1 cellular context compared by ENCODE assay signal in the genomic region with DNA sequence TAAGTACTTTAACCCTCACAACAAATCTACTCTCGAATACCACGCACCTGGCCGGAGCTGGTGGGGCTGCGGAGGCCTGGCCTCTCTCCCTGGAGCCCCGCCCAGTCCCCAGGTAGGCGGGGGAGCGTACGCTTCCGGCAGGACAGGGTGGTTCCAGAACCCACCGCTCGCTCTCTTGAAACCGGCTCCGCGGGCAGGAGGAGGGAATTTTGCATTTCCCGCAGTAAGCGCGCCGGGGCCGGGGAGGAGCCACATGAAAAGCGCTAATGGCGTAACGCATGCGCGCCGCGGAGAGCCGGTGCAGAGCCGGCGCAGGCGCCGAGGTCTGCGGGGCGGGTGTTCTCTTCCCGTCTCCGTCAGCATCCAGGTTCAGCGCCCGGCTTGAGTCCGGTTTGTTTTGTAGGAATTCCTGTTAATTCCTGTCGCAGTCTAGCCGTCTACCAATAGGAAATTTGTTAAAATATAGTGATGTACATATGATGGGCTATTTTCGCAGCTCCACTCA.
TF ChIP-seq lines count a peak whose summit lies in the region.

No MANE protein-coding gene starts in this region.

TF ChIP-seq in HepG2, 621 proteins besides CTCF, POLR2A, EP300 and RAD21 (continued from another document and continues in another):
- TF ChIP-seq ZNF704 (CRISPR knock-in tag; IDR thresholded peaks at IDR 0.05; ENCODE audit: borderline replicate concordance) = no peak
- no peak for TF ChIP-seq PTBP1 (IDR thresholded peaks at IDR 0.05; ENCODE audit: low read depth, low read length, poor library complexity, severe bottlenecking)
- TF ChIP-seq ZNF546 (CRISPR knock-in tag; conservative IDR thresholded peaks at IDR 0.05) = no peak
- no peak for TF ChIP-seq ZNF3 (CRISPR knock-in tag; IDR thresholded peaks at IDR 0.05)
- no peak for TF ChIP-seq NCOA2 (CRISPR knock-in tag; IDR thresholded peaks at IDR 0.05)
- TF ChIP-seq CCDC6 (CRISPR knock-in tag; IDR thresholded peaks at IDR 0.05) = 0 out of 2 replicates have a peak, but pooled peaks have one; percentile 37
- no peak for TF ChIP-seq SSRP1 (CRISPR knock-in tag; IDR thresholded peaks at IDR 0.05)
- no peak for TF ChIP-seq ZNF224 (CRISPR knock-in tag; IDR thresholded peaks at IDR 0.05)
- no peak for TF ChIP-seq HNRNPL (IDR thresholded peaks at IDR 0.05; ENCODE audit: low read depth, low read length)
- TF ChIP-seq EHMT2 (IDR thresholded peaks at IDR 0.05; ENCODE audit: borderline replicate concordance, low read depth, low read length) = no peak
- TF ChIP-seq RELA (CRISPR knock-in tag; IDR thresholded peaks at IDR 0.05) = no peak
- no peak for TF ChIP-seq ARNT (IDR thresholded peaks at IDR 0.05)
- no peak for TF ChIP-seq ARHGAP35 (CRISPR knock-in tag; IDR thresholded peaks at IDR 0.05; ENCODE audit: borderline replicate concordance)
- TF ChIP-seq FOXM1 (CRISPR knock-in tag; IDR thresholded peaks at IDR 0.05) = no peak
- no peak for TF ChIP-seq GMEB2 (CRISPR knock-in tag; IDR thresholded peaks at IDR 0.05; ENCODE audit: low read depth)
- TF ChIP-seq ZNF503 (CRISPR knock-in tag; IDR thresholded peaks at IDR 0.05) = no peak
- TF ChIP-seq MEIS1 (CRISPR knock-in tag; IDR thresholded peaks at IDR 0.05; ENCODE audit: borderline replicate concordance) = no peak
- TF ChIP-seq ZNF567 (CRISPR knock-in tag; IDR thresholded peaks at IDR 0.05; ENCODE audit: borderline replicate concordance) = no peak
- TF ChIP-seq MLXIP (CRISPR knock-in tag; IDR thresholded peaks at IDR 0.05; ENCODE audit: borderline replicate concordance) = no peak
- TF ChIP-seq, protein P1, sequence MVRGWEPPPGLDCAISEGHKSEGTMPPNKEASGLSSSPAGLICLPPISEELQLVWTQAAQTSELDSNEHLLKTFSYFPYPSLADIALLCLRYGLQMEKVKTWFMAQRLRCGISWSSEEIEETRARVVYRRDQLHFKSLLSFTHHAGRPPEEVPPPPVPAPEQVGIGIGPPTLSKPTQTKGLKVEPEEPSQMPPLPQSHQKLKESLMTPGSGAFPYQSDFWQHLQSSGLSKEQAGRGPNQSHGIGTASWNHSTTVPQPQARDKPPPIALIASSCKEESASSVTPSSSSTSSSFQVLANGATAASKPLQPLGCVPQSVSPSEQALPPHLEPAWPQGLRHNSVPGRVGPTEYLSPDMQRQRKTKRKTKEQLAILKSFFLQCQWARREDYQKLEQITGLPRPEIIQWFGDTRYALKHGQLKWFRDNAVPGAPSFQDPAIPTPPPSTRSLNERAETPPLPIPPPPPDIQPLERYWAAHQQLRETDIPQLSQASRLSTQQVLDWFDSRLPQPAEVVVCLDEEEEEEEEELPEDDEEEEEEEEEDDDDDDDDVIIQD (CRISPR knock-in tag; IDR thresholded peaks at IDR 0.05; ENCODE audit: low read depth) = no peak
- TF ChIP-seq HNF4A (CRISPR knock-in tag; IDR thresholded peaks at IDR 0.05) = no peak
- TF ChIP-seq, protein P2, sequence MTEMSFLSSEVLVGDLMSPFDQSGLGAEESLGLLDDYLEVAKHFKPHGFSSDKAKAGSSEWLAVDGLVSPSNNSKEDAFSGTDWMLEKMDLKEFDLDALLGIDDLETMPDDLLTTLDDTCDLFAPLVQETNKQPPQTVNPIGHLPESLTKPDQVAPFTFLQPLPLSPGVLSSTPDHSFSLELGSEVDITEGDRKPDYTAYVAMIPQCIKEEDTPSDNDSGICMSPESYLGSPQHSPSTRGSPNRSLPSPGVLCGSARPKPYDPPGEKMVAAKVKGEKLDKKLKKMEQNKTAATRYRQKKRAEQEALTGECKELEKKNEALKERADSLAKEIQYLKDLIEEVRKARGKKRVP (CRISPR knock-in tag; IDR thresholded peaks at IDR 0.05) = no peak
- TF ChIP-seq ELF4 (CRISPR knock-in tag; IDR thresholded peaks at IDR 0.05; ENCODE audit: borderline replicate concordance) = no peak
- TF ChIP-seq SMAD9 (CRISPR knock-in tag; IDR thresholded peaks at IDR 0.05) = no peak
- TF ChIP-seq ZNF460 (CRISPR knock-in tag; IDR thresholded peaks at IDR 0.05; ENCODE audit: borderline replicate concordance) = no peak
- no peak for TF ChIP-seq ZNF513 (CRISPR knock-in tag; conservative IDR thresholded peaks at IDR 0.05)
- no peak for TF ChIP-seq KDM5A (IDR thresholded peaks at IDR 0.05; ENCODE audit: borderline replicate concordance, low read length)
- TF ChIP-seq NFIC (IDR thresholded peaks at IDR 0.05; ENCODE audit: low read length) = no peak
- TF ChIP-seq CEBPB (IDR thresholded peaks at IDR 0.05; ENCODE audit: borderline replicate concordance, low read depth, low read length) = no peak
- peak; percentile 43; the same call in 1 of the 2 replicates for TF ChIP-seq SP4 (CRISPR knock-in tag; IDR thresholded peaks at IDR 0.05)
- no peak for TF ChIP-seq ZNF652 (CRISPR knock-in tag; IDR thresholded peaks at IDR 0.05; ENCODE audit: borderline replicate concordance, low read depth)
- no peak for TF ChIP-seq ATF2 (CRISPR knock-in tag; IDR thresholded peaks at IDR 0.05)
- no peak for TF ChIP-seq KLF15 (CRISPR knock-in tag; IDR thresholded peaks at IDR 0.05; ENCODE audit: borderline replicate concordance)
- TF ChIP-seq SALL1 (CRISPR knock-in tag; IDR thresholded peaks at IDR 0.05) = peak; percentile 33; the same call in 1 of the 2 replicates
- no peak for TF ChIP-seq ZNF598 (CRISPR knock-in tag; IDR thresholded peaks at IDR 0.05; ENCODE audit: borderline replicate concordance)
- TF ChIP-seq BORCS8-MEF2B (CRISPR knock-in tag; IDR thresholded peaks at IDR 0.05) = no peak; the same call in 1 of the 2 replicates
- TF ChIP-seq, protein P3, sequence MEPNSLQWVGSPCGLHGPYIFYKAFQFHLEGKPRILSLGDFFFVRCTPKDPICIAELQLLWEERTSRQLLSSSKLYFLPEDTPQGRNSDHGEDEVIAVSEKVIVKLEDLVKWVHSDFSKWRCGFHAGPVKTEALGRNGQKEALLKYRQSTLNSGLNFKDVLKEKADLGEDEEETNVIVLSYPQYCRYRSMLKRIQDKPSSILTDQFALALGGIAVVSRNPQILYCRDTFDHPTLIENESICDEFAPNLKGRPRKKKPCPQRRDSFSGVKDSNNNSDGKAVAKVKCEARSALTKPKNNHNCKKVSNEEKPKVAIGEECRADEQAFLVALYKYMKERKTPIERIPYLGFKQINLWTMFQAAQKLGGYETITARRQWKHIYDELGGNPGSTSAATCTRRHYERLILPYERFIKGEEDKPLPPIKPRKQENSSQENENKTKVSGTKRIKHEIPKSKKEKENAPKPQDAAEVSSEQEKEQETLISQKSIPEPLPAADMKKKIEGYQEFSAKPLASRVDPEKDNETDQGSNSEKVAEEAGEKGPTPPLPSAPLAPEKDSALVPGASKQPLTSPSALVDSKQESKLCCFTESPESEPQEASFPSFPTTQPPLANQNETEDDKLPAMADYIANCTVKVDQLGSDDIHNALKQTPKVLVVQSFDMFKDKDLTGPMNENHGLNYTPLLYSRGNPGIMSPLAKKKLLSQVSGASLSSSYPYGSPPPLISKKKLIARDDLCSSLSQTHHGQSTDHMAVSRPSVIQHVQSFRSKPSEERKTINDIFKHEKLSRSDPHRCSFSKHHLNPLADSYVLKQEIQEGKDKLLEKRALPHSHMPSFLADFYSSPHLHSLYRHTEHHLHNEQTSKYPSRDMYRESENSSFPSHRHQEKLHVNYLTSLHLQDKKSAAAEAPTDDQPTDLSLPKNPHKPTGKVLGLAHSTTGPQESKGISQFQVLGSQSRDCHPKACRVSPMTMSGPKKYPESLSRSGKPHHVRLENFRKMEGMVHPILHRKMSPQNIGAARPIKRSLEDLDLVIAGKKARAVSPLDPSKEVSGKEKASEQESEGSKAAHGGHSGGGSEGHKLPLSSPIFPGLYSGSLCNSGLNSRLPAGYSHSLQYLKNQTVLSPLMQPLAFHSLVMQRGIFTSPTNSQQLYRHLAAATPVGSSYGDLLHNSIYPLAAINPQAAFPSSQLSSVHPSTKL (CRISPR knock-in tag; IDR thresholded peaks at IDR 0.05) = peak; percentile 26; the same call in 1 of the 2 replicates
- TF ChIP-seq SUZ12 (IDR thresholded peaks at IDR 0.05; ENCODE audit: low read depth, low read length) = no peak
- TF ChIP-seq ZBTB3 (CRISPR knock-in tag; IDR thresholded peaks at IDR 0.05; ENCODE audit: borderline replicate concordance, low read depth) = no peak
- no peak for TF ChIP-seq POGK (CRISPR knock-in tag; conservative IDR thresholded peaks at IDR 0.05)
- TF ChIP-seq ZNF564 (CRISPR knock-in tag; IDR thresholded peaks at IDR 0.05) = no peak
- TF ChIP-seq ZNF530 (CRISPR knock-in tag; IDR thresholded peaks at IDR 0.05; ENCODE audit: low read depth) = no peak
- no peak for TF ChIP-seq CAMTA2 (CRISPR knock-in tag; IDR thresholded peaks at IDR 0.05; ENCODE audit: borderline replicate concordance)
